In genomic region chr17:46763416-46763815, GRCh38 we compare ENCODE assay signal across 3 cellular contexts.
TF ChIP-seq lines count a peak whose summit lies in the region.

No MANE protein-coding gene starts in this region.

TF ChIP-seq in SK-N-SH, 30 proteins besides CTCF, POLR2A, EP300 and RAD21 (continued from another document):
- TF ChIP-seq POLR2AphosphoS5 (IDR thresholded peaks at IDR 0.05; ENCODE audit: low read depth, low read length) (no peak), MEF2A (IDR thresholded peaks at IDR 0.05; ENCODE audit: borderline replicate concordance, low read depth) (no peak), SIN3A (IDR thresholded peaks at IDR 0.05; ENCODE audit: borderline replicate concordance, low read depth, low read length) (no peak), YY1 (IDR thresholded peaks at IDR 0.05; ENCODE audit: low read depth) (no peak), EZH2phosphoT487 (IDR thresholded peaks at IDR 0.05; ENCODE audit: borderline replicate concordance, low read depth) (no peak), PBX3 (IDR thresholded peaks at IDR 0.05) (no peak), REST (IDR thresholded peaks at IDR 0.05; ENCODE audit: low read depth, low read length) (no peak), FOXJ3 (CRISPR knock-in tag; IDR thresholded peaks at IDR 0.05) (no peak), TCF12 (IDR thresholded peaks at IDR 0.05) (no peak), USF1 (IDR thresholded peaks at IDR 0.05; ENCODE audit: borderline replicate concordance, low read depth) (no peak), USF2 (IDR thresholded peaks at IDR 0.05; ENCODE audit: borderline replicate concordance, low read depth, low read length) (no peak), TEAD4 (IDR thresholded peaks at IDR 0.05; ENCODE audit: borderline replicate concordance, insufficient read depth) (no peak)

TF ChIP-seq in SK-N-SH treated with all-trans-retinoic acid at 6 μM for 48 hours, 23 proteins besides CTCF, POLR2A, EP300 and RAD21 (continued from another document):
- TF ChIP-seq TCF4 (CRISPR knock-in tag; IDR thresholded peaks at IDR 0.05; ENCODE audit: borderline replicate concordance) (no peak), BACH2 (CRISPR knock-in tag; IDR thresholded peaks at IDR 0.05; ENCODE audit: borderline replicate concordance) (no peak)

TF ChIP-seq in IMR-90, 13 proteins besides CTCF, POLR2A, EP300 and RAD21 (continued from another document):
- TF ChIP-seq FOS (IDR thresholded peaks at IDR 0.05; ENCODE audit: low read depth, low read length) (no peak), CHD1 (IDR thresholded peaks at IDR 0.05; ENCODE audit: low read depth, low read length) (no peak), USF2 (IDR thresholded peaks at IDR 0.05; ENCODE audit: low read depth, low read length) (no peak), MAFK (IDR thresholded peaks at IDR 0.05; ENCODE audit: low read depth, low read length) (no peak), CEBPB (IDR thresholded peaks at IDR 0.05; ENCODE audit: low read depth, low read length) (no peak)
